ENCODE assay signal across 16 cellular contexts in genomic region chr18:5106730-5107129, GRCh38.
DNase-seq lines count a peak whose midpoint lies in the region; ATAC-seq, FAIRE-seq and TF ChIP-seq lines count a peak whose summit lies in the region.
"Had no signal": no experiment of that assay in that cellular context is flagged by ENCODE, and none has a peak within 500 bp of the region (broad histone marks: within the 10 kb centered on the region; RNA-seq: fewer than 3 reads in every experiment).

No MANE protein-coding gene starts in this region.

- no peak for TF ChIP-seq POLR2A in GM12878 (IDR thresholded peaks at IDR 0.05; ENCODE audit: low read depth, low read length)

- H3K79me2 ChIP-seq in Karpas-422 (ENCODE audit: low read length) (no peaks in the 10 kb centered on the region), GM12878 (ENCODE audit: control insufficient read depth, insufficient read depth, low read length) (no peaks in the 10 kb centered on the region)

- H3K27ac ChIP-seq in Karpas-422 (ENCODE audit: low read length) (no peak overlapping the region), GM12878 (ENCODE audit: control insufficient read depth, insufficient read depth) (no peak overlapping the region)
- H3K27ac ChIP-seq: SJSA1, uterus had no signal

- no peaks in the 10 kb centered on the region for H3K9me2 ChIP-seq in Karpas-422 (replicated peaks; ENCODE audit: insufficient read depth, low read length)

- H2AFZ ChIP-seq in Karpas-422 (ENCODE audit: low read length) (no peak overlapping the region), GM12878 (ENCODE audit: control insufficient read depth, low read depth, low read length) (no peak overlapping the region)

- RAD21 ChIA-PET in GM12878 (lab: Charles Lee; ENCODE audit: unreplicated experiment) = no interaction called here

- POLR2A ChIA-PET in GM12878 (lab: Charles Lee) = no interaction called here

- ATAC-seq in GM12878 (peak; percentile 63), HG03095 (IDR thresholded peaks at IDR 0.05; ENCODE audit: unreplicated experiment) (no peak), GM21423 (IDR thresholded peaks at IDR 0.05; ENCODE audit: unreplicated experiment) (no peak)

- in situ Hi-C loops in GM12878 (cut with MboI) = no loop called here

- TF ChIP-seq RAD21 in GM12878 (IDR thresholded peaks at IDR 0.05; ENCODE audit: insufficient read depth, low read depth, low read length) = 0 out of 2 replicates have a peak, but pooled peaks have one; percentile 19

- H3K36me3 Mint-ChIP-seq in progenitor cell of endocrine pancreas (ENCODE audit: insufficient read depth) = no peaks in the 10 kb centered on the region
- H3K36me3 Mint-ChIP-seq: activated naive CD8-positive, alpha-beta T cell treated with anti-CD3 and anti-CD28 coated beads, Interleukin-2, amount 10 ng/mL, durations not matched to agents 7 days and 5 days had no signal

- no TSS peak for BruUV-seq in GM12878 (replicated peaks; lab: Mats Ljungman, UMichigan)

- H3K9ac ChIP-seq in Karpas-422 (ENCODE audit: low read length) (no peak overlapping the region), GM12878 (ENCODE audit: control insufficient read depth, insufficient read depth, low read length) (no peak overlapping the region)

- H3K27me3 ChIP-seq in Karpas-422 (ENCODE audit: low read length) = no peaks in the 10 kb centered on the region
- no peaks in the 10 kb centered on the region for H3K27me3 ChIP-seq in GM12878 (replicated peaks in 1 of 2; ENCODE audit: control insufficient read depth in 2 of 2, insufficient read depth in 2 of 2, low read length in 1 of 2)
- H3K27me3 ChIP-seq: SJSA1, uterus had no signal

- peaks cover 5% of the 10 kb centered on the region for H3K27me3 Mint-ChIP-seq in progenitor cell of endocrine pancreas
- H3K27me3 Mint-ChIP-seq: activated naive CD8-positive, alpha-beta T cell treated with anti-CD3 and anti-CD28 coated beads, Interleukin-2, amount 10 ng/mL, durations not matched to agents 7 days and 5 days had no signal

- H3K36me3 ChIP-seq in Karpas-422 (ENCODE audit: insufficient read depth, low read length) = no peaks in the 10 kb centered on the region
- H3K36me3 ChIP-seq in GM12878 (ENCODE audit: control insufficient read depth in 2 of 2, insufficient read depth in 2 of 2, low read length in 1 of 2) = no peaks in the 10 kb centered on the region
- H3K36me3 ChIP-seq: SJSA1, uterus had no signal

- H4K20me1 ChIP-seq in Karpas-422 (ENCODE audit: insufficient read depth, low read depth, low read length) = no peaks in the 10 kb centered on the region
- no peaks in the 10 kb centered on the region for H4K20me1 ChIP-seq in GM12878 (ENCODE audit: control insufficient read depth, insufficient read depth)

- H3K4me1 ChIP-seq in Karpas-422 (ENCODE audit: low read length) (no peaks in the 10 kb centered on the region), GM12878 (ENCODE audit: control insufficient read depth, insufficient read depth, low read length) (no peaks in the 10 kb centered on the region)
- H3K4me1 ChIP-seq: SJSA1, uterus had no signal

- FAIRE-seq in GM12878 (lab: Jason Lieb, UNC) = peak; percentile 81

- intact Hi-C loops in GM12878 (cut with micrococcal nuclease; ENCODE audit: unreplicated experiment) = loop anchor here (2.0 kb wide), 1 partner anchor 34 kb away; no protein-coding TSS in a partner anchor

- no peaks in the 10 kb centered on the region for H3K9me3 Mint-ChIP-seq in progenitor cell of endocrine pancreas (ENCODE audit: low read depth)
- H3K9me3 Mint-ChIP-seq: activated naive CD8-positive, alpha-beta T cell treated with anti-CD3 and anti-CD28 coated beads, Interleukin-2, amount 10 ng/mL, durations not matched to agents 7 days and 5 days had no signal

- H3K4me2 ChIP-seq in Karpas-422 (ENCODE audit: low read depth, low read length, poor library complexity, severe bottlenecking) (no peak overlapping the region), GM12878 (ENCODE audit: control insufficient read depth, insufficient read depth) (no peak overlapping the region)

- H3K9me3 ChIP-seq in Karpas-422 (ENCODE audit: low read length) (no peaks in the 10 kb centered on the region), GM12878 (replicated peaks; ENCODE audit: control insufficient read depth, insufficient read depth, low read length) (no peaks in the 10 kb centered on the region)
- H3K9me3 ChIP-seq: SJSA1, uterus had no signal

- SMC1A ChIA-PET in GM12878 (lab: Charles Lee; ENCODE audit: uncharacterized antibody, unreplicated experiment) = interaction anchor here (0.7 to 1.4 kb wide), 2 partner anchors 22 to 34 kb away, joined by 3 read pairs; no protein-coding TSS in a partner anchor

- CTCF ChIA-PET in GM12878 (lab: Yijun Ruan, JAX) = no interaction called here

- H3K4me3 ChIP-seq in Karpas-422 (ENCODE audit: low read length) (no peak overlapping the region), GM12878 (no peak overlapping the region)
- H3K4me3 ChIP-seq: SJSA1, uterus had no signal

- H3K4me1 Mint-ChIP-seq in progenitor cell of endocrine pancreas (ENCODE audit: low read depth) = no peaks in the 10 kb centered on the region

- TF ChIP-seq EP300 in GM12878 (IDR thresholded peaks at IDR 0.05; ENCODE audit: borderline replicate concordance in 1 of 2, control insufficient read depth in 1 of 2, low read depth in 2 of 2, low read length in 2 of 2) = no peak

- DNase-seq in NCI-H510A treated with DMSO at 0.1 percent for 48 hours (lab: John Stamatoyannopoulos, UW) = peak; percentile 55
- no peak for DNase-seq in NCI-H510A (lab: John Stamatoyannopoulos, UW)
- DNase-seq in Karpas-422 = peak; percentile 57
- no peak for DNase-seq in GM12878 (ENCODE audit: low read depth, low spot score)
- no peak for DNase-seq in progenitor cell of endocrine pancreas (ENCODE audit: low spot score, unreplicated experiment)
- no peak for DNase-seq in SIG-M5 treated with dmso at 0.1 percent for 504 hours (lab: John Stamatoyannopoulos, UW; ENCODE audit: unreplicated experiment)
- DNase-seq: activated CD4-positive, alpha-beta T cell treated with anti-CD3 and anti-CD28 coated beads, Interleukin-2, amount 50 U/mL, for 48 hours; activated naive CD8-positive, alpha-beta T cell treated with anti-CD3 and anti-CD28 coated beads, Interleukin-2, amount 10 ng/mL, durations not matched to agents 7 days and 5 days; head of caudate nucleus; mesenchymal stem cell; NCI-H187; retina; uterus had no signal

- WGBS in GM12878 (ENCODE audit: insufficient coverage, insufficient replicate concordance, low lambda C conversion rate, missing lambda C conversion rate) = 0% methylated on average over 1 of the region's 1 CpG

- no peak overlapping the region for H3K4me3 Mint-ChIP-seq in progenitor cell of endocrine pancreas (ENCODE audit: low read depth)
- H3K4me3 Mint-ChIP-seq: activated naive CD8-positive, alpha-beta T cell treated with anti-CD3 and anti-CD28 coated beads, Interleukin-2, amount 10 ng/mL, durations not matched to agents 7 days and 5 days had no signal

- TF ChIP-seq CTCF in GM12878 (IDR thresholded peaks at IDR 0.05 in 2 of 3, conservative IDR thresholded peaks at IDR 0.05 in 1 of 3; ENCODE audit: control insufficient read depth in 2 of 3, extremely low read depth in 1 of 3, insufficient read depth in 1 of 3, low read depth in 3 of 3, low read length in 3 of 3) = peak in 2 of 3 experiments; percentile 45 to 50; a peak in 4 of 6 replicates
- peak; percentile 45 for TF ChIP-seq CTCF in progenitor cell of endocrine pancreas (IDR thresholded peaks at IDR 0.05; ENCODE audit: unreplicated experiment)

- H3K27ac Mint-ChIP-seq in progenitor cell of endocrine pancreas = no peak overlapping the region
- H3K27ac Mint-ChIP-seq: activated naive CD8-positive, alpha-beta T cell treated with anti-CD3 and anti-CD28 coated beads, Interleukin-2, amount 10 ng/mL, durations not matched to agents 7 days and 5 days had no signal

TF ChIP-seq in GM12878, 131 proteins besides CTCF, POLR2A, EP300 and RAD21:
- TF ChIP-seq SMC3 (IDR thresholded peaks at IDR 0.05; ENCODE audit: borderline replicate concordance, low read length) (peak; percentile 15; the same call in 1 of the 2 replicates), ZNF24 (IDR thresholded peaks at IDR 0.05) (peak; percentile 97), ZNF274 (IDR thresholded peaks at IDR 0.05; ENCODE audit: insufficient read depth, insufficient read length) (no peak), MLLT1 (IDR thresholded peaks at IDR 0.05) (no peak), HSF1 (IDR thresholded peaks at IDR 0.05; ENCODE audit: low read depth, low read length) (no peak)

Comparison
In these comparisons a context has a peak if more than half of its experiments do, and no peak if none do; other contexts are left out.
1. DNase-seq: peak in NCI-H510A treated with DMSO at 0.1 percent for 48 hours (single experiment) and Karpas-422 (single experiment); none in NCI-H510A (single experiment), GM12878 (single experiment), progenitor cell of endocrine pancreas (single experiment) and SIG-M5 treated with dmso at 0.1 percent for 504 hours (single experiment).